ENCODE assay signal across 8 cellular contexts in genomic region chr18:62425465-62426190, GRCh38.
A peak's percentile ranks its signal among the peaks of the same experiment; 100 is the strongest.
DNase-seq lines count a peak whose midpoint lies in the region; ATAC-seq and TF ChIP-seq lines count a peak whose summit lies in the region.

No MANE protein-coding gene starts in this region.

- no peak overlapping the region for H3K4me3 ChIP-seq in CD8-positive, alpha-beta T cell (ENCODE audit: low read depth, low read length)
- H3K4me3 ChIP-seq in adipocyte (ENCODE audit: low read length) (peak overlapping the region; percentile 80), uterus (peak overlapping the region; percentile 28 to 33)

- no peaks in the 10 kb centered on the region for H3K36me3 Mint-ChIP-seq in CD8-positive, alpha-beta T cell

- peaks cover 5% of the 10 kb centered on the region for H3K4me1 ChIP-seq in CD8-positive, alpha-beta T cell (ENCODE audit: insufficient read depth, low read length)
- peaks cover 13% of the 10 kb centered on the region for H3K4me1 ChIP-seq in adipocyte (ENCODE audit: control insufficient read depth, insufficient read depth, low read length)
- H3K4me1 ChIP-seq in uterus: no peaks in the 10 kb centered on the region

- TF ChIP-seq POLR2A in uterus (IDR thresholded peaks at IDR 0.05): no peak

- peaks cover 3% of the 10 kb centered on the region for H3K9me3 Mint-ChIP-seq in CD8-positive, alpha-beta T cell

- POLR2A ChIA-PET in CD8-positive, alpha-beta T cell (lab: Charles Lee): interaction anchor here (1.2 kb wide), 1 partner anchor 101 kb away, joined by 3 read pairs; no protein-coding TSS in a partner anchor

- H3K27ac ChIP-seq in CD8-positive, alpha-beta T cell (ENCODE audit: low read depth, low read length): no peak overlapping the region
- H3K27ac ChIP-seq in uterus: peak overlapping the region; percentile 87 to 88

- peak; percentile 87 for TF ChIP-seq CTCF in CD8-positive, alpha-beta T cell (IDR thresholded peaks at IDR 0.05)
- peak; percentile 82 to 89 (median 89) for TF ChIP-seq CTCF in uterus (IDR thresholded peaks at IDR 0.05)

- peak; percentile 3 to 55 (median 44) for DNase-seq in CD8-positive, alpha-beta T cell
- DNase-seq in GOT3 (lab: John Stamatoyannopoulos, UW) (peak; percentile 5), NCI-H128 (lab: John Stamatoyannopoulos, UW; ENCODE audit: unreplicated experiment) (peak; percentile 74), SKM-1 (lab: John Stamatoyannopoulos, UW; ENCODE audit: unreplicated experiment) (peak; percentile 92), adipocyte (ENCODE audit: low read depth) (peak; percentile 98), head of caudate nucleus (peak; percentile 10 to 92 (median 67)), occipital lobe (lab: John Stamatoyannopoulos, UW) (peak; percentile 73), uterus (peak; percentile 85 to 93)

- H3K27ac Mint-ChIP-seq in CD8-positive, alpha-beta T cell: no peak overlapping the region

- H3K27me3 Mint-ChIP-seq in CD8-positive, alpha-beta T cell (ENCODE audit: low read depth): no peaks in the 10 kb centered on the region

- intact Hi-C loops in CD8-positive, alpha-beta T cell (cut with DNase I, micrococcal nuclease): loop anchor here (1.0 to 5.0 kb wide), 6 partner anchors 98 to 557 kb away; partner anchors contain the start of gene TNFRSF11A (in 1 of the 2)
- intact Hi-C loops in head of caudate nucleus (cut with DNase I): loop anchor here (2.0 to 5.0 kb wide), 2 partner anchors 102 to 159 kb away; no protein-coding TSS in a partner anchor
- intact Hi-C loops in uterus (cut with DNase I; ENCODE audit: low total_unique reads): no loop called here

- H3K9me3 ChIP-seq in CD8-positive, alpha-beta T cell (ENCODE audit: low read length): no peaks in the 10 kb centered on the region
- H3K9me3 ChIP-seq in adipocyte (ENCODE audit: control insufficient read depth, low read length): no peaks in the 10 kb centered on the region
- no peaks in the 10 kb centered on the region for H3K9me3 ChIP-seq in uterus

- H3K4me3 Mint-ChIP-seq in CD8-positive, alpha-beta T cell: no peak overlapping the region

- peak overlapping the region; percentile 83 for H3K9ac ChIP-seq in adipocyte (ENCODE audit: low read length)

- CTCF ChIA-PET in CD8-positive, alpha-beta T cell (lab: Charles Lee): interaction anchor here (0.6 to 3.7 kb wide), 27 partner anchors 10 to 165 kb away, joined by 3 to 36 read pairs (median 4); no protein-coding TSS in a partner anchor

- no peaks in the 10 kb centered on the region for H3K36me3 ChIP-seq in CD8-positive, alpha-beta T cell (ENCODE audit: insufficient read depth, low read length)
- no peaks in the 10 kb centered on the region for H3K36me3 ChIP-seq in adipocyte (ENCODE audit: control insufficient read depth, insufficient read depth, low read length, severe bottlenecking)
- H3K36me3 ChIP-seq in uterus: no peaks in the 10 kb centered on the region

- H3K27me3 ChIP-seq in CD8-positive, alpha-beta T cell (ENCODE audit: insufficient read depth, low read length): no peaks in the 10 kb centered on the region
- H3K27me3 ChIP-seq in adipocyte (replicated peaks; ENCODE audit: control insufficient read depth, insufficient read depth, low read length) (no peaks in the 10 kb centered on the region), uterus (no peaks in the 10 kb centered on the region)

- peaks cover 17% of the 10 kb centered on the region for H3K4me1 Mint-ChIP-seq in CD8-positive, alpha-beta T cell (ENCODE audit: low read depth)

- peak; percentile 45 for ATAC-seq in CD8-positive, alpha-beta T cell

Comparison
In these comparisons a context has a peak if more than half of its experiments do, and no peak if none do; other contexts are left out.
1. DNase-seq: peak in every context shown above with its lines; median percentile 98 in adipocyte; 92 in SKM-1; 89 in uterus; 74 in NCI-H128; 73 in occipital lobe; 67 in head of caudate nucleus; 44 in CD8-positive, alpha-beta T cell; 5 in GOT3.